30 cellular contexts compared by ENCODE assay signal in the genomic region with DNA sequence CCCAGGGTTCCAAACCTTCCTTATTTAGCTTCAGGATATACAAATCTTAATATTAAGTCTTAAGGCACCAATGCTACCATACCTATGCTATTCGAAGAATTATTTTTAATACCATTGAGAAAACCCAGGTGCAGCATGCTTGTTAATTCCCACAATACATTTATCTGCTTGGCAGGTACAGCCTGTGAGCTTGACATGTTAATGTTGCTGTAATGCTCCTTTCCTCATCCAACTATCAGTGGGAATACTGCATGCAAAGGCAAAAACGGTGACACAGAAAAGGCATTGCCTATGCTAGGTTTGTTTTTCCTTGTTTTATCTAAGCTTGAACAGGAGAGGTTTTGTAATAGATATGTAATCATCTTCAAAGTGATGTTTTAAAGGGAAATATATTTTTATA.
"Had no signal": no experiment of that assay in that cellular context is flagged by ENCODE, and none has a peak within 500 bp of the region (broad histone marks: within the 10 kb centered on the region; RNA-seq: fewer than 3 reads in every experiment).

No MANE protein-coding gene starts in this region.

- DNase-seq: activated effector memory CD4-positive, alpha-beta T cell treated with anti-CD3 and anti-CD28 coated beads, Interleukin-2, amount 50 U/mL, for 16 hours; activated effector memory CD4-positive, alpha-beta T cell treated with Interleukin-2 at 50 U/mL for 16 hours; activated gamma-delta T cell; activated gamma-delta T cell treated with Interleukin-2 at 50 U/mL for 16 hours; activated naive CD4-positive, alpha-beta T cell; activated naive CD4-positive, alpha-beta T cell treated with anti-CD3 and anti-CD28 coated beads for 36 hours; activated naive CD4-positive, alpha-beta T cell treated with anti-CD3 and anti-CD28 coated beads, Interleukin-2, amount 10 ng/mL, durations not matched to agents 7 days and 5 days; activated naive CD4-positive, alpha-beta T cell treated with anti-CD3 and anti-CD28 coated beads, Interleukin-2, amount 50 U/mL, for 16 hours; activated naive CD4-positive, alpha-beta T cell treated with Interleukin-2 at 50 U/mL for 16 hours; activated naive CD8-positive, alpha-beta T cell treated with anti-CD3 and anti-CD28 coated beads for 36 hours; activated naive CD8-positive, alpha-beta T cell treated with anti-CD3 and anti-CD28 coated beads, Interleukin-2, amount 10 ng/mL, durations not matched to agents 7 days and 5 days; activated naive CD8-positive, alpha-beta T cell treated with anti-CD3 and anti-CD28 coated beads, Interleukin-2, amount 50 U/mL, for 24 hours; activated T-cell treated with anti-CD3 and anti-CD28 coated beads, Interleukin-2, amount 50 U/mL, for 1 hour; activated T-cell treated with anti-CD3 and anti-CD28 coated beads, Interleukin-2, amount 50 U/mL, for 24 hours; activated T-cell treated with anti-CD3 and anti-CD28 coated beads, Interleukin-2, amount 50 U/mL, for 4 hours; activated T-cell treated with anti-CD3 and anti-CD28 coated beads, Interleukin-2, amount 50 U/mL, for 48 hours; activated T-cell treated with anti-CD3 and anti-CD28 coated beads, Interleukin-2, amount 50 U/mL, for 72 hours; adrenal gland; amniotic stem cell; amygdala; anterior cingulate cortex; aorta; body of pancreas; brain microvascular endothelial cell; caudate nucleus; central memory CD4-positive, alpha-beta T cell; cerebellar nuclear complex had no signal

- H3K27me3 ChIP-seq: adrenal gland, ascending aorta, body of pancreas, brain microvascular endothelial cell, breast epithelium, cardiac muscle cell had no signal

- H3K9me3 ChIP-seq: ascending aorta, body of pancreas, breast epithelium had no signal

- H3K27ac ChIP-seq: adrenal gland, ascending aorta, body of pancreas, brain microvascular endothelial cell, breast epithelium, cardiac muscle cell had no signal

- H3K36me3 ChIP-seq: adrenal gland, ascending aorta, brain microvascular endothelial cell, breast epithelium, cardiac muscle cell had no signal

- H3K4me3 ChIP-seq: adrenal gland, ascending aorta, body of pancreas, breast epithelium, cardiac muscle cell had no signal
